1 cellular context compared by ENCODE assay signal in genomic region chr10:90718185-90718584, GRCh38.
TF ChIP-seq lines count a peak whose summit lies in the region.

No MANE protein-coding gene starts in this region.

TF ChIP-seq in H1, 55 proteins besides CTCF, POLR2A, EP300 and RAD21 (continued from another document):
- TF ChIP-seq CREB1 (IDR thresholded peaks at IDR 0.05) (no peak), KDM1A (IDR thresholded peaks at IDR 0.05; ENCODE audit: borderline replicate concordance, low read length) (no peak), NRF1 (IDR thresholded peaks at IDR 0.05; ENCODE audit: low read depth, low read length) (no peak), JUN (IDR thresholded peaks at IDR 0.05; ENCODE audit: low read depth, low read length) (no peak), PHF8 (conservative IDR thresholded peaks at IDR 0.05; ENCODE audit: low read depth, low read length) (no peak)
TF ChIP-seq in H1: peak in this region for 0.
